1 cellular context compared by ENCODE assay signal in genomic region chr13:20769091-20769490, GRCh38.
TF ChIP-seq lines count a peak whose summit lies in the region.

No MANE protein-coding gene starts in this region.

TF ChIP-seq in GM23338, 12 proteins besides CTCF, POLR2A, EP300 and RAD21 (continued from another document):
- TF ChIP-seq REST (IDR thresholded peaks at IDR 0.05; ENCODE audit: unreplicated experiment), result no peak
TF ChIP-seq in GM23338: peak in this region for 0.
